Comparison of ENCODE assay signal across 1 cellular context in genomic region chr10:13298748-13299436, GRCh38.
TF ChIP-seq lines count a peak whose summit lies in the region.

No MANE protein-coding gene starts in this region.

TF ChIP-seq in GM23338, 12 proteins besides CTCF, POLR2A, EP300 and RAD21 (continued from another document):
- no peak for TF ChIP-seq ZNF462 (CRISPR knock-in tag; IDR thresholded peaks at IDR 0.05)
- TF ChIP-seq JUNB (IDR thresholded peaks at IDR 0.05; ENCODE audit: unreplicated experiment), result no peak
- TF ChIP-seq ZNF331 (CRISPR knock-in tag; IDR thresholded peaks at IDR 0.05; ENCODE audit: low read depth), result no peak
- TF ChIP-seq CREB1 (CRISPR knock-in tag; IDR thresholded peaks at IDR 0.05; ENCODE audit: low read depth), result no peak
